Comparison of ENCODE assay signal across 25 cellular contexts in the genomic region with DNA sequence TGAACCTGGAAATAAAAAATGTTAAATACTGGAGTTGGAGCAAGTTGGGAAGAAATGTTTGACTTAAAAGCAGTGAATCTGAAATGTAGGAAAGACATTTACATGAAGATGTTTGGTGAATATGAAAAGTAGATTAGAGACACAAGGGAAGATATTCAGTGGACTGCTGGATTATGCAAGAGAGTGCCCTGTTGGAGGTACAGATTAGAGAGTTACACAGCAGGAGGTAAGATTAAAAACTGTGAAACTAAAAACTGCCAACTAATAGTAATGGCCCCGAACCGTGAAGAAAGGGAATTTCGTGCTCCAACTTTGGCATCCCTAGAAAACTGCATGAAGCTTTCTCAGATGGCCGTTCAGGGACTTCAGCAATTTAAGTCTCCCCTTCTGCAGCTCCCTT.
"Had no signal": no experiment of that assay in that cellular context is flagged by ENCODE, and none has a peak within 500 bp of the region (broad histone marks: within the 10 kb centered on the region; RNA-seq: fewer than 3 reads in every experiment).

No MANE protein-coding gene starts in this region.

- H3K4me3 ChIP-seq: neural progenitor cell, ovary, psoas muscle, right lobe of liver, sigmoid colon, stomach, thoracic aorta, thyroid gland, tibial nerve, upper lobe of left lung, vagina had no signal

- H3K9ac ChIP-seq: neural progenitor cell, parathyroid adenoma had no signal

- DNase-seq: occipital lobe; ovary; posterior cingulate gyrus; psoas muscle; right cardiac atrium; right lobe of liver; sigmoid colon; small intestine; stimulated activated CD4-positive, alpha-beta T cell treated with anti-CD3 and anti-CD28 coated beads, Interleukin-15, amount 100 ng/mL, for 24 hours; stimulated activated CD4-positive, alpha-beta T cell treated with anti-CD3 and anti-CD28 coated beads, Interleukin-2, amount 100 ng/mL, for 24 hours; stimulated activated CD4-positive, alpha-beta T cell treated with anti-CD3 and anti-CD28 coated beads, Interleukin-2, amount 100 ng/mL, for 48 hours; stimulated activated CD4-positive, alpha-beta T cell treated with anti-CD3 and anti-CD28 coated beads, Interleukin-4, amount 100 ng/mL, for 24 hours; stimulated activated naive B cell treated with anti-CD40 and anti-IgM and Interleukin-4, amounts not matched to agents 10 μg/mL and 1 μg/mL and 100 μg/mL, for 72 hours; stimulated activated naive CD4-positive, alpha-beta T cell treated with Interleukin-2 at 50 U/mL for 16 hours; stomach; thyroid gland; trophoblast cell; upper lobe of left lung had no signal

- H3K4me1 ChIP-seq: parathyroid adenoma, psoas muscle, sigmoid colon, stomach, thyroid gland, tibial nerve, upper lobe of left lung, vagina had no signal

- FAIRE-seq: small intestine, urothelium cell line had no signal

- H3K27ac ChIP-seq: ovary, parathyroid adenoma, psoas muscle, right lobe of liver, sigmoid colon, stomach, thoracic aorta, thyroid gland, tibial nerve, upper lobe of left lung, vagina had no signal

- H3K9me3 ChIP-seq: ovary, psoas muscle, right lobe of liver, sigmoid colon, stomach, thoracic aorta, thyroid gland, tibial nerve, upper lobe of left lung, vagina had no signal

- H3K36me3 ChIP-seq: neural progenitor cell, ovary, thoracic aorta, thyroid gland, vagina had no signal

- ATAC-seq: psoas muscle; right cardiac atrium; right lobe of liver; stimulated activated effector memory CD8-positive, alpha-beta T cell treated with anti-CD3 and anti-CD28 coated beads, Interleukin-12 subunit alpha, Interleukin-12 subunit beta, amount 100 ng/mL, for 72 hours; stimulated activated naive B cell treated with anti-CD40 and anti-IgM and Interleukin-4, amounts not matched to agents 10 μg/mL and 1 μg/mL and 100 μg/mL, for 72 hours had no signal

- H3K4me2 ChIP-seq: neural progenitor cell had no signal

- H3K79me2 ChIP-seq: parathyroid adenoma had no signal

- H3K27me3 ChIP-seq: neural progenitor cell, ovary, right lobe of liver, sigmoid colon, stomach, thyroid gland, tibial nerve, upper lobe of left lung, vagina had no signal

- H2AFZ ChIP-seq: neural progenitor cell, parathyroid adenoma had no signal
